27 cellular contexts compared by ENCODE assay signal in genomic region chrX:110410598-110410997, GRCh38. TPM values are rescaled to one million over a fixed set of nuclear protein-coding genes. Genes with fewer than 3 reads are reported as not detected.
"Had no signal": no experiment of that assay in that cellular context is flagged by ENCODE, and none has a peak within 500 bp of the region (broad histone marks: within the 10 kb centered on the region; RNA-seq: fewer than 3 reads in every experiment).

No MANE protein-coding gene starts in this region.

- H3K36me3 ChIP-seq: ascending aorta, esophagus muscularis mucosa, left ventricle myocardium inferior, neutrophil, ovary, prostate gland, sigmoid colon, upper lobe of left lung, vagina, WERI-Rb-1 had no signal

- H3K9me3 ChIP-seq: ascending aorta, esophagus muscularis mucosa, left ventricle myocardium inferior, neutrophil, ovary, prostate gland, sigmoid colon, upper lobe of left lung, vagina had no signal

- H3K9me3 Mint-ChIP-seq: activated naive CD4-positive, alpha-beta T cell treated with anti-CD3 and anti-CD28 coated beads for 36 hours; activated naive CD8-positive, alpha-beta T cell treated with anti-CD3 and anti-CD28 coated beads, Interleukin-2, amount 10 ng/mL, durations not matched to agents 7 days and 5 days; endodermal cell; nephron; stimulated activated memory B cell treated with anti-CD40 and anti-IgM and Interleukin-4, amounts not matched to agents 10 μg/mL and 1 μg/mL and 100 μg/mL, for 72 hours; stimulated activated naive CD8-positive, alpha-beta T cell treated with anti-CD3 and anti-CD28 coated beads, Interleukin-15, amount 100 ng/mL, for 72 hours; T-helper 1 cell treated with Interleukin-12 subunit alpha and Interleukin-12 subunit beta and Interleukin-4 antibody, amounts not matched to agents 30 μg/mL and 1 μg/mL, for 36 hours had no signal

- H3K27ac ChIP-seq: ascending aorta, esophagus muscularis mucosa, left ventricle myocardium inferior, neutrophil, prostate gland, sigmoid colon, upper lobe of left lung, vagina, WERI-Rb-1 had no signal

- ATAC-seq: stimulated activated memory B cell treated with anti-CD40 and anti-IgM and Interleukin-4, amounts not matched to agents 10 μg/mL and 1 μg/mL and 100 μg/mL, for 72 hours had no signal

- DNase-seq: activated CD8-positive, alpha-beta memory T cell treated with anti-CD3 and anti-CD28 coated beads for 24 hours; activated effector memory CD4-positive, alpha-beta T cell treated with Interleukin-2 at 50 U/mL for 16 hours; activated naive CD8-positive, alpha-beta T cell treated with anti-CD3 and anti-CD28 coated beads, Interleukin-2, amount 10 ng/mL, durations not matched to agents 7 days and 5 days; central memory CD4-positive, alpha-beta T cell; endodermal cell; glutamatergic neuron; left ventricle myocardium inferior; ovary; retina; sigmoid colon; substantia nigra; T-helper 9 cell; upper lobe of left lung; WERI-Rb-1 had no signal

- H3K27me3 ChIP-seq: ascending aorta, neutrophil, ovary, sigmoid colon, upper lobe of left lung, vagina had no signal

- H3K27ac Mint-ChIP-seq: activated naive CD4-positive, alpha-beta T cell treated with anti-CD3 and anti-CD28 coated beads for 36 hours; activated naive CD8-positive, alpha-beta T cell treated with anti-CD3 and anti-CD28 coated beads, Interleukin-2, amount 10 ng/mL, durations not matched to agents 7 days and 5 days; nephron; stimulated activated memory B cell treated with anti-CD40 and anti-IgM and Interleukin-4, amounts not matched to agents 10 μg/mL and 1 μg/mL and 100 μg/mL, for 72 hours; T-helper 1 cell treated with Interleukin-12 subunit alpha and Interleukin-12 subunit beta and Interleukin-4 antibody, amounts not matched to agents 30 μg/mL and 1 μg/mL, for 36 hours had no signal

- H3K4me3 Mint-ChIP-seq: activated naive CD4-positive, alpha-beta T cell treated with anti-CD3 and anti-CD28 coated beads for 36 hours; activated naive CD8-positive, alpha-beta T cell treated with anti-CD3 and anti-CD28 coated beads, Interleukin-2, amount 10 ng/mL, durations not matched to agents 7 days and 5 days; endodermal cell; nephron; stimulated activated memory B cell treated with anti-CD40 and anti-IgM and Interleukin-4, amounts not matched to agents 10 μg/mL and 1 μg/mL and 100 μg/mL, for 72 hours; stimulated activated naive CD8-positive, alpha-beta T cell treated with anti-CD3 and anti-CD28 coated beads, Interleukin-15, amount 100 ng/mL, for 72 hours; T-helper 1 cell treated with Interleukin-12 subunit alpha and Interleukin-12 subunit beta and Interleukin-4 antibody, amounts not matched to agents 30 μg/mL and 1 μg/mL, for 36 hours had no signal

- FAIRE-seq: frontal cortex, small intestine had no signal

- H3K4me3 ChIP-seq: ascending aorta, esophagus muscularis mucosa, left ventricle myocardium inferior, lung, ovary, prostate gland, sigmoid colon, upper lobe of left lung, vagina had no signal

- H3K36me3 Mint-ChIP-seq: activated naive CD8-positive, alpha-beta T cell treated with anti-CD3 and anti-CD28 coated beads, Interleukin-2, amount 10 ng/mL, durations not matched to agents 7 days and 5 days; stimulated activated memory B cell treated with anti-CD40 and anti-IgM and Interleukin-4, amounts not matched to agents 10 μg/mL and 1 μg/mL and 100 μg/mL, for 72 hours had no signal

- H3K4me1 ChIP-seq: prostate gland had no signal

RNA-seq across cellular contexts. Expression of gene RTL9, which starts 52.0 kb away (rescaled TPM):
- total RNA-seq: activated naive CD4-positive, alpha-beta T cell treated with anti-CD3 and anti-CD28 coated beads for 36 hours; activated naive CD8-positive, alpha-beta T cell treated with anti-CD3 and anti-CD28 coated beads, Interleukin-2, amount 10 ng/mL, durations not matched to agents 7 days and 5 days; ascending aorta; vagina had no signal
